Comparison of ENCODE assay signal across 11 cellular contexts in the genomic region with DNA sequence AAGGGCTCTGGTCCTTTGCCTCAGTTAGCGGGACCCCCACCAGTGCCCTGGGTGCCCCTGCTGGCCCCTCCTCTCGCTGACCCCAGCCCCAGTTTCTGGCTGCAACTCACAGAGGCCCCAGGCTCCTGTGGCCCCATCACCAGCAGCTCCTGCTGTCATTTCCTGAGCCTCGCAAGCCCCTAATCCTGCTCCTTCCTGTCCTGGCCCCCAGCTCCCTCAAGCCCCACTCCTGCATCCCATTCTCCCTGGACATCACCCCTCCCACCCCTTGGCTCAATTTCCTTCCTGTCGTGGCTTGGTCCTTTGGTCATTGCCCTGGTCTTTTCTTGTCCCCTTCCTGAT. TPM values are rescaled to one million over a fixed set of nuclear protein-coding genes. Genes with fewer than 3 reads are reported as not detected.
DNase-seq lines count a peak whose midpoint lies in the region; ATAC-seq and TF ChIP-seq lines count a peak whose summit lies in the region.
"Had no signal": no experiment of that assay in that cellular context is flagged by ENCODE, and none has a peak within 500 bp of the region (broad histone marks: within the 10 kb centered on the region; RNA-seq: fewer than 3 reads in every experiment).

No MANE protein-coding gene starts in this region.

- peak overlapping the region; percentile 97 for H3K27ac Mint-ChIP-seq in activated naive CD8-positive, alpha-beta T cell treated with anti-CD3 and anti-CD28 coated beads, Interleukin-2, amount 10 ng/mL, durations not matched to agents 7 days and 5 days
- H3K27ac Mint-ChIP-seq in memory B cell = peak overlapping the region; percentile 63

- no peaks in the 10 kb centered on the region for H3K9me3 ChIP-seq in stomach

- H3K4me1 ChIP-seq in stomach = peaks cover 49 to 92% (median 68%) of the 10 kb centered on the region in 4 donors

- H3K36me3 ChIP-seq in stomach = no peaks in the 10 kb centered on the region

- no peak overlapping the region for H3K4me3 ChIP-seq in stomach
- H3K4me3 ChIP-seq: PC-9 had no signal

- no peak for ATAC-seq in activated T-cell treated with anti-CD3 and anti-CD28 coated beads, Interleukin-2, amount 50 U/mL, for 4 hours
- no peak for ATAC-seq in activated naive CD8-positive, alpha-beta T cell treated with anti-CD3 and anti-CD28 coated beads, Interleukin-2, amount 10 ng/mL, durations not matched to agents 7 days and 5 days (ENCODE audit: low read depth)
- no peak for ATAC-seq in memory B cell (ENCODE audit: low read depth)
- ATAC-seq in HG03097 (IDR thresholded peaks at IDR 0.05; ENCODE audit: low FRiP score, unreplicated experiment) = no peak
- ATAC-seq in HG02623 (IDR thresholded peaks at IDR 0.05; ENCODE audit: unreplicated experiment) = no peak
- no peak for ATAC-seq in left colon

- POLR2A ChIA-PET in activated naive CD8-positive, alpha-beta T cell treated with anti-CD3 and anti-CD28 coated beads, Interleukin-2, amount 10 ng/mL, durations not matched to agents 7 days and 5 days (lab: Charles Lee) = interaction anchor here (1.2 to 4.5 kb wide), 5 partner anchors 9 to 267 kb away, joined by 3 to 27 read pairs (median 4); a partner anchor contains a TSS

- no peaks in the 10 kb centered on the region for H3K27me3 Mint-ChIP-seq in activated T-cell treated with anti-CD3 and anti-CD28 coated beads, Interleukin-2, amount 50 U/mL, for 4 hours (ENCODE audit: low read depth)
- no peaks in the 10 kb centered on the region for H3K27me3 Mint-ChIP-seq in activated naive CD8-positive, alpha-beta T cell treated with anti-CD3 and anti-CD28 coated beads, Interleukin-2, amount 10 ng/mL, durations not matched to agents 7 days and 5 days
- no peaks in the 10 kb centered on the region for H3K27me3 Mint-ChIP-seq in memory B cell

- 68 to 78% (median 74%) methylated on average over 3 to 4 of the region's 4 CpGs for WGBS in stomach, 5 donors

- TF ChIP-seq POLR2A in stomach (IDR thresholded peaks at IDR 0.05) = no peak

- no peak for TF ChIP-seq EP300 in stomach (IDR thresholded peaks at IDR 0.05)

- H3K27me3 ChIP-seq in stomach = no peaks in the 10 kb centered on the region

- intact Hi-C loops in stomach (cut with DNase I; ENCODE audit: low total_unique reads) = no loop called here
- intact Hi-C loops in left colon (cut with DNase I, micrococcal nuclease) = no loop called here

- peaks cover 93% of the 10 kb centered on the region for H3K4me1 Mint-ChIP-seq in activated T-cell treated with anti-CD3 and anti-CD28 coated beads, Interleukin-2, amount 50 U/mL, for 4 hours (ENCODE audit: low read depth)
- H3K4me1 Mint-ChIP-seq in activated naive CD8-positive, alpha-beta T cell treated with anti-CD3 and anti-CD28 coated beads, Interleukin-2, amount 10 ng/mL, durations not matched to agents 7 days and 5 days = peaks cover 83% of the 10 kb centered on the region
- H3K4me1 Mint-ChIP-seq in memory B cell = peaks cover 56% of the 10 kb centered on the region

- peak overlapping the region; percentile 41 to 93 (median 80) for H3K27ac ChIP-seq in stomach
- H3K27ac ChIP-seq: PC-9 had no signal

- TF ChIP-seq CTCF in stomach (IDR thresholded peaks at IDR 0.05) = no peak

- H3K9me3 Mint-ChIP-seq in activated T-cell treated with anti-CD3 and anti-CD28 coated beads, Interleukin-2, amount 50 U/mL, for 4 hours = peaks cover 5% of the 10 kb centered on the region
- no peaks in the 10 kb centered on the region for H3K9me3 Mint-ChIP-seq in activated naive CD8-positive, alpha-beta T cell treated with anti-CD3 and anti-CD28 coated beads, Interleukin-2, amount 10 ng/mL, durations not matched to agents 7 days and 5 days
- H3K9me3 Mint-ChIP-seq in memory B cell = peaks cover 2% of the 10 kb centered on the region

- peak overlapping the region; percentile 45 for H3K4me3 Mint-ChIP-seq in activated T-cell treated with anti-CD3 and anti-CD28 coated beads, Interleukin-2, amount 50 U/mL, for 4 hours
- H3K4me3 Mint-ChIP-seq in activated naive CD8-positive, alpha-beta T cell treated with anti-CD3 and anti-CD28 coated beads, Interleukin-2, amount 10 ng/mL, durations not matched to agents 7 days and 5 days = peak overlapping the region; percentile 82
- H3K4me3 Mint-ChIP-seq in memory B cell = peak overlapping the region; percentile 43

- DNase-seq in activated T-cell treated with anti-CD3 and anti-CD28 coated beads, Interleukin-2, amount 50 U/mL, for 4 hours = no peak
- DNase-seq in activated T-cell treated with anti-CD3 and anti-CD28 coated beads, Interleukin-2, amount 50 U/mL, for 48 hours = no peak
- DNase-seq in activated naive CD8-positive, alpha-beta T cell treated with anti-CD3 and anti-CD28 coated beads, Interleukin-2, amount 10 ng/mL, durations not matched to agents 7 days and 5 days = no peak
- DNase-seq in memory B cell (ENCODE audit: low spot score in 2 of 2) = no peak
- no peak for DNase-seq in stomach
- no peak for DNase-seq in left colon
- DNase-seq: activated gamma-delta T cell; effector CD8-positive, alpha-beta T cell; PC-9 had no signal

- peaks cover 21% of the 10 kb centered on the region for H3K36me3 Mint-ChIP-seq in activated T-cell treated with anti-CD3 and anti-CD28 coated beads, Interleukin-2, amount 50 U/mL, for 4 hours (ENCODE audit: insufficient read depth)
- peaks cover 38% of the 10 kb centered on the region for H3K36me3 Mint-ChIP-seq in activated naive CD8-positive, alpha-beta T cell treated with anti-CD3 and anti-CD28 coated beads, Interleukin-2, amount 10 ng/mL, durations not matched to agents 7 days and 5 days
- H3K36me3 Mint-ChIP-seq in memory B cell = peaks cover 14% of the 10 kb centered on the region

RNA-seq across cellular contexts. Expression of a gene that starts 8.6 kb away (rescaled TPM):
- total RNA-seq in activated T-cell treated with anti-CD3 and anti-CD28 coated beads, Interleukin-2, amount 50 U/mL, for 4 hours = 100 to 1,000 TPM; 218 to 255 (median 229) TPM
- total RNA-seq in activated naive CD8-positive, alpha-beta T cell treated with anti-CD3 and anti-CD28 coated beads, Interleukin-2, amount 10 ng/mL, durations not matched to agents 7 days and 5 days = 100 to 1,000 TPM; 215 to 246 TPM
- 10 to 100 TPM in 4 of 5 donors, 1 to 10 TPM in 1; 7.1 to 24.3 (median 14.9) TPM for total RNA-seq in stomach
- polyA plus RNA-seq in stomach = 1 to 10 TPM; 5.4 to 8.4 (median 7.8) TPM
- total RNA-seq in left colon = 10 to 100 TPM; 18.6 to 28.3 TPM

RNA-seq across cellular contexts. Expression of a gene that starts 54.4 kb away (rescaled TPM):
- total RNA-seq in activated T-cell treated with anti-CD3 and anti-CD28 coated beads, Interleukin-2, amount 50 U/mL, for 4 hours = 10 to 100 TPM; 24.0 to 26.6 (median 26.5) TPM
- 10 to 100 TPM; 52.6 to 53.3 TPM for total RNA-seq in activated naive CD8-positive, alpha-beta T cell treated with anti-CD3 and anti-CD28 coated beads, Interleukin-2, amount 10 ng/mL, durations not matched to agents 7 days and 5 days
- total RNA-seq in stomach = 100 to 1,000 TPM in 1 of 5 donors, 10 to 100 TPM in 4; 57.1 to 106 (median 76.5) TPM
- polyA plus RNA-seq in stomach = 10 to 100 TPM in 1 of 3 donors, 1 to 10 TPM in 2; 6.7 to 17.3 (median 9.0) TPM
- total RNA-seq in left colon = 10 to 100 TPM; 76.1 to 99.9 TPM

Comparison
In these comparisons a context has a peak if more than half of its experiments do, and no peak if none do; other contexts are left out.
1. RNA of a gene that starts 8.6 kb away (total RNA-seq): 215 to 246 TPM in activated naive CD8-positive, alpha-beta T cell treated with anti-CD3 and anti-CD28 coated beads, Interleukin-2, amount 10 ng/mL, durations not matched to agents 7 days and 5 days and 218 to 255 TPM in activated T-cell treated with anti-CD3 and anti-CD28 coated beads, Interleukin-2, amount 50 U/mL, for 4 hours; 18.6 to 28.3 TPM in left colon and 7.1 to 24.3 TPM in stomach; every median in the first group is over 4 times any median in the second.
2. Peak in every context shown above with its lines, with median percentiles within 50 percentile points of each other: H3K4me3 Mint-ChIP-seq.